ENCODE assay signal across 1 cellular context in the genomic region with DNA sequence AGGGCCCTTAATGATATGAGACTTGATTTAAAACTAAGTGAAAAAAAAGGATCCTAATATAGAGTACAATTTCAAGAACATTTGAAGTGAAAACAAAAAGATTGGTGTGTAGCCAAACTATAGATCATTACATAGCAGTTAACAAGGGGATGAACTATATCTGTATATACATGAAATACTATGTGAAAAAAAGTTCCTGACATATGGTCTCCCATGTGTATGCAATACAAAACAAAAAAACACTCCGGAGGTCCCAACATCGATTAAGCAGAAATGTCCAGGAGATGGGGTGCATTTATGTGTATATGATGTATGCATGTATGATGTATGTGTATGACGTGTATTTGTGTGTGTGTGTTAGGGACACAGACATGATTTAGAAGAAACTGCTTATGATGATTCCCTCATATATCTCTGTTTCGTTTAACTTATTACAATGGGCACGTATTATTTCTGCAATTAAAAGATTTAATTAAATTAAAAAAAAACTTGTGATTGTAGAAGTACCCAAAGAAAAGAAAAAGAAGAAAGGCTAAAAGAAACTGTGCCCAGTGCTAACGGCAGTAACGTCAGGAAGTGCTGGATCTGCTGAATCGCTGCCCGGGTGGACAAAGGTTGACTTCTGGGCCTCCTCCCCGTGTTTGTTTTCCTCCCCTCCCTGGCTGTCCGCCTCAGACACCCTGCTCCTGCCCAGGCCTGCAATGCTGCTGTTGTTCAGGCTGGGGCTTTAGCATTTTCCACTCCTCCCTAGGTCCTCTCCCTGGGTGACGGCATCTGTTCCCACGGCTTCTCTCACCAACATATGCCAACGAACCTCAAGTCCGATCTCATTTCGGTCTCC.
A peak's percentile ranks its signal among the peaks of the same experiment; 100 is the strongest.
TF ChIP-seq lines count a peak whose summit lies in the region.

No MANE protein-coding gene starts in this region.

TF ChIP-seq in HepG2, 621 proteins besides CTCF, POLR2A, EP300 and RAD21 (continued from another document and continues in another):
- TF ChIP-seq, protein P1, sequence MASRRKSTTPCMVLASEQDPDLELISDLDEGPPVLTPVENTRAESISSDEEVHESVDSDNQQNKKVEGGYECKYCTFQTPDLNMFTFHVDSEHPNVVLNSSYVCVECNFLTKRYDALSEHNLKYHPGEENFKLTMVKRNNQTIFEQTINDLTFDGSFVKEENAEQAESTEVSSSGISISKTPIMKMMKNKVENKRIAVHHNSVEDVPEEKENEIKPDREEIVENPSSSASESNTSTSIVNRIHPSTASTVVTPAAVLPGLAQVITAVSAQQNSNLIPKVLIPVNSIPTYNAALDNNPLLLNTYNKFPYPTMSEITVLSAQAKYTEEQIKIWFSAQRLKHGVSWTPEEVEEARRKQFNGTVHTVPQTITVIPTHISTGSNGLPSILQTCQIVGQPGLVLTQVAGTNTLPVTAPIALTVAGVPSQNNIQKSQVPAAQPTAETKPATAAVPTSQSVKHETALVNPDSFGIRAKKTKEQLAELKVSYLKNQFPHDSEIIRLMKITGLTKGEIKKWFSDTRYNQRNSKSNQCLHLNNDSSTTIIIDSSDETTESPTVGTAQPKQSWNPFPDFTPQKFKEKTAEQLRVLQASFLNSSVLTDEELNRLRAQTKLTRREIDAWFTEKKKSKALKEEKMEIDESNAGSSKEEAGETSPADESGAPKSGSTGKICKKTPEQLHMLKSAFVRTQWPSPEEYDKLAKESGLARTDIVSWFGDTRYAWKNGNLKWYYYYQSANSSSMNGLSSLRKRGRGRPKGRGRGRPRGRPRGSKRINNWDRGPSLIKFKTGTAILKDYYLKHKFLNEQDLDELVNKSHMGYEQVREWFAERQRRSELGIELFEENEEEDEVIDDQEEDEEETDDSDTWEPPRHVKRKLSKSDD (CRISPR knock-in tag; IDR thresholded peaks at IDR 0.05; ENCODE audit: low read depth): no peak; the same call in 1 of the 2 replicates
- TF ChIP-seq, protein P2, sequence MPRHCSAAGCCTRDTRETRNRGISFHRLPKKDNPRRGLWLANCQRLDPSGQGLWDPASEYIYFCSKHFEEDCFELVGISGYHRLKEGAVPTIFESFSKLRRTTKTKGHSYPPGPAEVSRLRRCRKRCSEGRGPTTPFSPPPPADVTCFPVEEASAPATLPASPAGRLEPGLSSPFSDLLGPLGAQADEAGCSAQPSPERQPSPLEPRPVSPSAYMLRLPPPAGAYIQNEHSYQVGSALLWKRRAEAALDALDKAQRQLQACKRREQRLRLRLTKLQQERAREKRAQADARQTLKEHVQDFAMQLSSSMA (CRISPR knock-in tag; IDR thresholded peaks at IDR 0.05): no peak; the same call in 1 of the 2 replicates
- TF ChIP-seq SOX5 (CRISPR knock-in tag; IDR thresholded peaks at IDR 0.05; ENCODE audit: borderline replicate concordance) (peak; percentile 55; the same call in 1 of the 2 replicates), AHR (CRISPR knock-in tag; IDR thresholded peaks at IDR 0.05) (no peak; the same call in 1 of the 2 replicates), PHB2 (IDR thresholded peaks at IDR 0.05; ENCODE audit: partially characterized antibody) (no peak), FOXC1 (CRISPR knock-in tag; IDR thresholded peaks at IDR 0.05; ENCODE audit: borderline replicate concordance) (no peak), XBP1 (CRISPR knock-in tag; IDR thresholded peaks at IDR 0.05) (no peak), ZNF83 (CRISPR knock-in tag; IDR thresholded peaks at IDR 0.05; ENCODE audit: borderline replicate concordance) (no peak), ZNF207 (IDR thresholded peaks at IDR 0.05; ENCODE audit: borderline replicate concordance) (no peak), ZNF558 (CRISPR knock-in tag; IDR thresholded peaks at IDR 0.05; ENCODE audit: borderline replicate concordance) (no peak), NPAS2 (CRISPR knock-in tag; IDR thresholded peaks at IDR 0.05; ENCODE audit: borderline replicate concordance) (no peak), NFE2L1 (CRISPR knock-in tag; IDR thresholded peaks at IDR 0.05; ENCODE audit: borderline replicate concordance) (no peak), MYC (CRISPR knock-in tag; IDR thresholded peaks at IDR 0.05; ENCODE audit: borderline replicate concordance) (peak; percentile 55; the same call in 1 of the 2 replicates), SAP130 (CRISPR knock-in tag; IDR thresholded peaks at IDR 0.05; ENCODE audit: low read depth) (peak; percentile 80), ZNF44 (CRISPR knock-in tag; IDR thresholded peaks at IDR 0.05) (no peak), ZNF782 (CRISPR knock-in tag; IDR thresholded peaks at IDR 0.05; ENCODE audit: borderline replicate concordance) (no peak), RFX3 (CRISPR knock-in tag; IDR thresholded peaks at IDR 0.05) (no peak), ZNF329 (CRISPR knock-in tag; IDR thresholded peaks at IDR 0.05; ENCODE audit: low read depth) (no peak), SOX6 (IDR thresholded peaks at IDR 0.05) (no peak), SOX6 (CRISPR knock-in tag; IDR thresholded peaks at IDR 0.05) (peak; percentile 81), TBX2 (CRISPR knock-in tag; IDR thresholded peaks at IDR 0.05; ENCODE audit: borderline replicate concordance) (peak; percentile 62; the same call in 1 of the 2 replicates), SNAPC2 (CRISPR knock-in tag; IDR thresholded peaks at IDR 0.05) (no peak), ZNF225 (CRISPR knock-in tag; IDR thresholded peaks at IDR 0.05) (0 out of 2 replicates have a peak, but pooled peaks have one; percentile 26), ZNF335 (CRISPR knock-in tag; IDR thresholded peaks at IDR 0.05) (no peak), NCOA2 (CRISPR knock-in tag; IDR thresholded peaks at IDR 0.05) (peak; percentile 55), RFX1 (IDR thresholded peaks at IDR 0.05) (no peak), ZNF816 (CRISPR knock-in tag; IDR thresholded peaks at IDR 0.05; ENCODE audit: borderline replicate concordance) (no peak), ZNF780A (CRISPR knock-in tag; IDR thresholded peaks at IDR 0.05) (no peak), ELF4 (CRISPR knock-in tag; IDR thresholded peaks at IDR 0.05; ENCODE audit: borderline replicate concordance) (no peak), PLRG1 (conservative IDR thresholded peaks at IDR 0.05) (no peak), ISL2 (CRISPR knock-in tag; IDR thresholded peaks at IDR 0.05) (peak; percentile 64), ZNF776 (CRISPR knock-in tag; IDR thresholded peaks at IDR 0.05) (no peak), ZNF101 (CRISPR knock-in tag; IDR thresholded peaks at IDR 0.05; ENCODE audit: borderline replicate concordance, low read depth) (no peak), FOXJ3 (CRISPR knock-in tag; IDR thresholded peaks at IDR 0.05; ENCODE audit: borderline replicate concordance) (no peak; the same call in 1 of the 2 replicates), CC2D1A (CRISPR knock-in tag; IDR thresholded peaks at IDR 0.05) (no peak), ZNF232 (CRISPR knock-in tag; IDR thresholded peaks at IDR 0.05; ENCODE audit: borderline replicate concordance) (no peak), ZNF17 (CRISPR knock-in tag; IDR thresholded peaks at IDR 0.05) (no peak), KDM5A (IDR thresholded peaks at IDR 0.05; ENCODE audit: borderline replicate concordance, low read length) (no peak), POLR2AphosphoS5 (IDR thresholded peaks at IDR 0.05; ENCODE audit: low read depth, low read length) (no peak; the same call in 1 of the 2 replicates), ZNF367 (CRISPR knock-in tag; IDR thresholded peaks at IDR 0.05; ENCODE audit: borderline replicate concordance) (no peak), RBFOX2 (IDR thresholded peaks at IDR 0.05; ENCODE audit: low read depth, low read length) (0 out of 2 replicates have a peak, but pooled peaks have one; percentile 27)
- TF ChIP-seq, protein P3, sequence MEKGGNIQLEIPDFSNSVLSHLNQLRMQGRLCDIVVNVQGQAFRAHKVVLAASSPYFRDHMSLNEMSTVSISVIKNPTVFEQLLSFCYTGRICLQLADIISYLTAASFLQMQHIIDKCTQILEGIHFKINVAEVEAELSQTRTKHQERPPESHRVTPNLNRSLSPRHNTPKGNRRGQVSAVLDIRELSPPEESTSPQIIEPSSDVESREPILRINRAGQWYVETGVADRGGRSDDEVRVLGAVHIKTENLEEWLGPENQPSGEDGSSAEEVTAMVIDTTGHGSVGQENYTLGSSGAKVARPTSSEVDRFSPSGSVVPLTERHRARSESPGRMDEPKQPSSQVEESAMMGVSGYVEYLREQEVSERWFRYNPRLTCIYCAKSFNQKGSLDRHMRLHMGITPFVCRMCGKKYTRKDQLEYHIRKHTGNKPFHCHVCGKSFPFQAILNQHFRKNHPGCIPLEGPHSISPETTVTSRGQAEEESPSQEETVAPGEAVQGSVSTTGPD (CRISPR knock-in tag; IDR thresholded peaks at IDR 0.05): no peak
- TF ChIP-seq, protein P4, sequence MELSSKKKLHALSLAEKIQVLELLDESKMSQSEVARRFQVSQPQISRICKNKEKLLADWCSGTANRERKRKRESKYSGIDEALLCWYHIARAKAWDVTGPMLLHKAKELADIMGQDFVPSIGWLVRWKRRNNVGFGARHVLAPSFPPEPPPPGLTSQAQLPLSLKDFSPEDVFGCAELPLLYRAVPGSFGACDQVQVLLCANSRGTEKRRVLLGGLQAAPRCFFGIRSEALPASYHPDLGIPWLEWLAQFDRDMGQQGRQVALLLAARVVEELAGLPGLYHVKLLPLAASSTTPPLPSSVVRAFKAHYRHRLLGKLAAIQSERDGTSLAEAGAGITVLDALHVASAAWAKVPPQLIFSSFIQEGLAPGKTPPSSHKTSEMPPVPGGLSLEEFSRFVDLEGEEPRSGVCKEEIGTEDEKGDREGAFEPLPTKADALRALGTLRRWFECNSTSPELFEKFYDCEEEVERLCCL (CRISPR knock-in tag; IDR thresholded peaks at IDR 0.05; ENCODE audit: borderline replicate concordance): no peak
- TF ChIP-seq, protein P5, sequence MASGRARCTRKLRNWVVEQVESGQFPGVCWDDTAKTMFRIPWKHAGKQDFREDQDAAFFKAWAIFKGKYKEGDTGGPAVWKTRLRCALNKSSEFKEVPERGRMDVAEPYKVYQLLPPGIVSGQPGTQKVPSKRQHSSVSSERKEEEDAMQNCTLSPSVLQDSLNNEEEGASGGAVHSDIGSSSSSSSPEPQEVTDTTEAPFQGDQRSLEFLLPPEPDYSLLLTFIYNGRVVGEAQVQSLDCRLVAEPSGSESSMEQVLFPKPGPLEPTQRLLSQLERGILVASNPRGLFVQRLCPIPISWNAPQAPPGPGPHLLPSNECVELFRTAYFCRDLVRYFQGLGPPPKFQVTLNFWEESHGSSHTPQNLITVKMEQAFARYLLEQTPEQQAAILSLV (CRISPR knock-in tag; IDR thresholded peaks at IDR 0.05; ENCODE audit: borderline replicate concordance): no peak
- TF ChIP-seq, protein P6, sequence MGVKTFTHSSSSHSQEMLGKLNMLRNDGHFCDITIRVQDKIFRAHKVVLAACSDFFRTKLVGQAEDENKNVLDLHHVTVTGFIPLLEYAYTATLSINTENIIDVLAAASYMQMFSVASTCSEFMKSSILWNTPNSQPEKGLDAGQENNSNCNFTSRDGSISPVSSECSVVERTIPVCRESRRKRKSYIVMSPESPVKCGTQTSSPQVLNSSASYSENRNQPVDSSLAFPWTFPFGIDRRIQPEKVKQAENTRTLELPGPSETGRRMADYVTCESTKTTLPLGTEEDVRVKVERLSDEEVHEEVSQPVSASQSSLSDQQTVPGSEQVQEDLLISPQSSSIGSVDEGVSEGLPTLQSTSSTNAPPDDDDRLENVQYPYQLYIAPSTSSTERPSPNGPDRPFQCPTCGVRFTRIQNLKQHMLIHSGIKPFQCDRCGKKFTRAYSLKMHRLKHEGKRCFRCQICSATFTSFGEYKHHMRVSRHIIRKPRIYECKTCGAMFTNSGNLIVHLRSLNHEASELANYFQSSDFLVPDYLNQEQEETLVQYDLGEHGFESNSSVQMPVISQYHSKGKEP (CRISPR knock-in tag; IDR thresholded peaks at IDR 0.05): no peak
- TF ChIP-seq, protein P7, sequence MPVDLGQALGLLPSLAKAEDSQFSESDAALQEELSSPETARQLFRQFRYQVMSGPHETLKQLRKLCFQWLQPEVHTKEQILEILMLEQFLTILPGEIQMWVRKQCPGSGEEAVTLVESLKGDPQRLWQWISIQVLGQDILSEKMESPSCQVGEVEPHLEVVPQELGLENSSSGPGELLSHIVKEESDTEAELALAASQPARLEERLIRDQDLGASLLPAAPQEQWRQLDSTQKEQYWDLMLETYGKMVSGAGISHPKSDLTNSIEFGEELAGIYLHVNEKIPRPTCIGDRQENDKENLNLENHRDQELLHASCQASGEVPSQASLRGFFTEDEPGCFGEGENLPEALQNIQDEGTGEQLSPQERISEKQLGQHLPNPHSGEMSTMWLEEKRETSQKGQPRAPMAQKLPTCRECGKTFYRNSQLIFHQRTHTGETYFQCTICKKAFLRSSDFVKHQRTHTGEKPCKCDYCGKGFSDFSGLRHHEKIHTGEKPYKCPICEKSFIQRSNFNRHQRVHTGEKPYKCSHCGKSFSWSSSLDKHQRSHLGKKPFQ (CRISPR knock-in tag; IDR thresholded peaks at IDR 0.05; ENCODE audit: insufficient replicate concordance): peak; percentile 29
- TF ChIP-seq, protein P8, sequence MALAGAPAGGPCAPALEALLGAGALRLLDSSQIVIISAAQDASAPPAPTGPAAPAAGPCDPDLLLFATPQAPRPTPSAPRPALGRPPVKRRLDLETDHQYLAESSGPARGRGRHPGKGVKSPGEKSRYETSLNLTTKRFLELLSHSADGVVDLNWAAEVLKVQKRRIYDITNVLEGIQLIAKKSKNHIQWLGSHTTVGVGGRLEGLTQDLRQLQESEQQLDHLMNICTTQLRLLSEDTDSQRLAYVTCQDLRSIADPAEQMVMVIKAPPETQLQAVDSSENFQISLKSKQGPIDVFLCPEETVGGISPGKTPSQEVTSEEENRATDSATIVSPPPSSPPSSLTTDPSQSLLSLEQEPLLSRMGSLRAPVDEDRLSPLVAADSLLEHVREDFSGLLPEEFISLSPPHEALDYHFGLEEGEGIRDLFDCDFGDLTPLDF (CRISPR knock-in tag; IDR thresholded peaks at IDR 0.05): no peak
- TF ChIP-seq, protein P9, sequence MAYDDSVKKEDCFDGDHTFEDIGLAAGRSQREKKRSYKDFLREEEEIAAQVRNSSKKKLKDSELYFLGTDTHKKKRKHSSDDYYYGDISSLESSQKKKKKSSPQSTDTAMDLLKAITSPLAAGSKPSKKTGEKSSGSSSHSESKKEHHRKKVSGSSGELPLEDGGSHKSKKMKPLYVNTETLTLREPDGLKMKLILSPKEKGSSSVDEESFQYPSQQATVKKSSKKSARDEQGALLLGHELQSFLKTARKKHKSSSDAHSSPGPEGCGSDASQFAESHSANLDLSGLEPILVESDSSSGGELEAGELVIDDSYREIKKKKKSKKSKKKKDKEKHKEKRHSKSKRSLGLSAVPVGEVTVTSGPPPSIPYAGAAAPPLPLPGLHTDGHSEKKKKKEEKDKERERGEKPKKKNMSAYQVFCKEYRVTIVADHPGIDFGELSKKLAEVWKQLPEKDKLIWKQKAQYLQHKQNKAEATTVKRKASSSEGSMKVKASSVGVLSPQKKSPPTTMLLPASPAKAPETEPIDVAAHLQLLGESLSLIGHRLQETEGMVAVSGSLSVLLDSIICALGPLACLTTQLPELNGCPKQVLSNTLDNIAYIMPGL (CRISPR knock-in tag; IDR thresholded peaks at IDR 0.05; ENCODE audit: borderline replicate concordance in 1 of 2, low read depth in 1 of 2): peak; percentile 27 to 51; a peak in 1 of 4 replicates
- TF ChIP-seq, protein P10, sequence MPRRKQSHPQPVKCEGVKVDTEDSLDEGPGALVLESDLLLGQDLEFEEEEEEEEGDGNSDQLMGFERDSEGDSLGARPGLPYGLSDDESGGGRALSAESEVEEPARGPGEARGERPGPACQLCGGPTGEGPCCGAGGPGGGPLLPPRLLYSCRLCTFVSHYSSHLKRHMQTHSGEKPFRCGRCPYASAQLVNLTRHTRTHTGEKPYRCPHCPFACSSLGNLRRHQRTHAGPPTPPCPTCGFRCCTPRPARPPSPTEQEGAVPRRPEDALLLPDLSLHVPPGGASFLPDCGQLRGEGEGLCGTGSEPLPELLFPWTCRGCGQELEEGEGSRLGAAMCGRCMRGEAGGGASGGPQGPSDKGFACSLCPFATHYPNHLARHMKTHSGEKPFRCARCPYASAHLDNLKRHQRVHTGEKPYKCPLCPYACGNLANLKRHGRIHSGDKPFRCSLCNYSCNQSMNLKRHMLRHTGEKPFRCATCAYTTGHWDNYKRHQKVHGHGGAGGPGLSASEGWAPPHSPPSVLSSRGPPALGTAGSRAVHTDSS (CRISPR knock-in tag; conservative IDR thresholded peaks at IDR 0.05): no peak
